Comparison of ENCODE assay signal across 22 cellular contexts in genomic region chr16:5019775-5020174, GRCh38. TPM values are rescaled to one million over a fixed set of nuclear protein-coding genes. Genes with fewer than 3 reads are reported as not detected.
"Had no signal": no experiment of that assay in that cellular context is flagged by ENCODE, and none has a peak within 500 bp of the region (broad histone marks: within the 10 kb centered on the region; RNA-seq: fewer than 3 reads in every experiment).

No MANE protein-coding gene starts in this region.

- H3K27me3 ChIP-seq: body of pancreas, cardiac muscle cell, neutrophil, pancreas, testis had no signal

- H3K36me3 ChIP-seq: cardiac muscle cell, neutrophil, pancreas had no signal

- H3K9me3 ChIP-seq: body of pancreas, esophagus muscularis mucosa, neutrophil, pancreas, testis had no signal

- H3K27ac ChIP-seq: body of pancreas, cardiac muscle cell, esophagus muscularis mucosa, neutrophil, pancreas had no signal

- DNase-seq: activated CD4-positive, alpha-beta T cell treated with anti-CD3 and anti-CD28 coated beads, Interleukin-2, amount 10 ng/mL, durations not matched to agents 7 days and 5 days; activated CD8-positive, alpha-beta memory T cell treated with anti-CD3 and anti-CD28 coated beads, Interleukin-2, amount 10 ng/mL, durations not matched to agents 7 days and 5 days; activated CD8-positive, alpha-beta T cell treated with anti-CD3 and anti-CD28 coated beads for 36 hours; activated effector memory CD4-positive, alpha-beta T cell treated with anti-CD3 and anti-CD28 coated beads, Interleukin-2, amount 50 U/mL, for 16 hours; activated naive CD4-positive, alpha-beta T cell treated with anti-CD3 and anti-CD28 coated beads, Interleukin-2, amount 10 ng/mL, durations not matched to agents 7 days and 5 days; activated T-cell treated with anti-CD3 and anti-CD28 coated beads for 4 hours; body of pancreas; left ventricle myocardium superior; mammary epithelial cell; midbrain; pancreas; right cardiac atrium; stimulated activated CD4-positive, alpha-beta T cell treated with anti-CD3 and anti-CD28 coated beads, Interleukin-12 subunit alpha, Interleukin-12 subunit beta, amount 100 ng/mL, for 4 hours; stimulated activated CD4-positive, alpha-beta T cell treated with anti-CD3 and anti-CD28 coated beads, Interleukin-4, amount 100 ng/mL, for 4 hours; SW 1271; T-helper 17 cell; testis had no signal

- H3K4me1 ChIP-seq: esophagus muscularis mucosa, pancreas, testis had no signal

- H3K4me3 ChIP-seq: body of pancreas, cardiac muscle cell, esophagus muscularis mucosa, pancreas, testis had no signal

RNA-seq across cellular contexts. Expression of gene C16orf89, which starts 46.0 kb away (rescaled TPM):
- total RNA-seq: activated CD4-positive, alpha-beta T cell treated with anti-CD3 and anti-CD28 coated beads, Interleukin-2, amount 10 ng/mL, durations not matched to agents 7 days and 5 days; activated CD8-positive, alpha-beta memory T cell treated with anti-CD3 and anti-CD28 coated beads, Interleukin-2, amount 10 ng/mL, durations not matched to agents 7 days and 5 days; activated CD8-positive, alpha-beta T cell treated with anti-CD3 and anti-CD28 coated beads for 36 hours; cardiac muscle cell; mammary epithelial cell; natural killer cell treated with Interleukin-12 subunit alpha and Interleukin-12 subunit beta and Interleukin-15 and Interleukin-18, amount 100 ng/mL, for 72 hours; pulmonary artery endothelial cell; T-helper 17 cell had no signal
